20 cellular contexts compared by ENCODE assay signal in genomic region chr3:197368330-197368729, GRCh38.
DNase-seq lines count a peak whose midpoint lies in the region; ATAC-seq and TF ChIP-seq lines count a peak whose summit lies in the region.
"Had no signal": no experiment of that assay in that cellular context is flagged by ENCODE, and none has a peak within 500 bp of the region (broad histone marks: within the 10 kb centered on the region; RNA-seq: fewer than 3 reads in every experiment).

No MANE protein-coding gene starts in this region.

- no peak overlapping the region for H2AFZ ChIP-seq in SK-N-SH (ENCODE audit: low read depth)

- H3K9ac ChIP-seq in SK-N-SH: no peak overlapping the region

- no peak overlapping the region for H3K27ac ChIP-seq in SK-N-SH (ENCODE audit: low read depth in 2 of 2, low read length in 1 of 2)
- H3K27ac ChIP-seq in caudate nucleus (ENCODE audit: low read depth, low read length): peak overlapping the region; percentile 71
- H3K27ac ChIP-seq in mesodermal cell (ENCODE audit: low read depth, low read length, severe bottlenecking): peak overlapping the region; percentile 16
- peak overlapping the region; percentile 28 for H3K27ac ChIP-seq in temporal lobe (ENCODE audit: low read depth, low read length)
- H3K27ac ChIP-seq: 22Rv1, neutrophil, tibial artery had no signal

- H3K9me3 ChIP-seq in SK-N-SH (no peaks in the 10 kb centered on the region), mesodermal cell (ENCODE audit: control insufficient read depth, low read length) (no peaks in the 10 kb centered on the region)
- H3K9me3 ChIP-seq: neutrophil, tibial artery had no signal

- H3K4me1 ChIP-seq in SK-N-SH (ENCODE audit: control insufficient read depth in 1 of 2, insufficient read depth in 2 of 2, low read depth in 1 of 2, low read length in 1 of 2) (peaks cover 8 to 42% of the 10 kb centered on the region in 2 experiments), mesodermal cell (ENCODE audit: control insufficient read depth, insufficient read depth, low read length, poor library complexity, severe bottlenecking) (peaks cover 41% of the 10 kb centered on the region)

- ATAC-seq in SK-N-SH treated with all-trans-retinoic acid at 6 μM for 48 hours (no peak), HG03280 (IDR thresholded peaks at IDR 0.05; ENCODE audit: unreplicated experiment) (no peak)
- ATAC-seq: left ventricle myocardium superior had no signal

- 82% methylated on average over 4 of the region's 4 CpGs for WGBS in SK-N-SH (ENCODE audit: low lambda C conversion rate)
- 16 to 31% methylated on average over 3 of the region's 4 CpGs for WGBS in mesodermal cell (ENCODE audit: insufficient coverage in 2 of 2), 2 experiments

- H3K79me2 ChIP-seq in SK-N-SH (ENCODE audit: insufficient read depth): no peaks in the 10 kb centered on the region

- no peaks in the 10 kb centered on the region for H4K20me1 ChIP-seq in SK-N-SH (ENCODE audit: insufficient read depth)

- POLR2A ChIA-PET in SK-N-SH (lab: Yijun Ruan, JAX): no interaction called here

- CTCF ChIA-PET in SK-N-SH (lab: Yijun Ruan, JAX): interaction anchor here (1.5 to 2.2 kb wide), 2 partner anchors 120 to 147 kb away, joined by 3 to 6 read pairs; no protein-coding TSS in a partner anchor

- TF ChIP-seq CTCF in SK-N-SH (IDR thresholded peaks at IDR 0.05): no peak

- no peak for TF ChIP-seq RAD21 in SK-N-SH (IDR thresholded peaks at IDR 0.05; ENCODE audit: low read length)

- H3F3A ChIP-seq in SK-N-SH (replicated peaks; ENCODE audit: insufficient read depth): no peaks in the 10 kb centered on the region

- TF ChIP-seq EP300 in SK-N-SH (IDR thresholded peaks at IDR 0.05; ENCODE audit: borderline replicate concordance in 1 of 2, low read depth in 1 of 2, low read length in 1 of 2): no peak

- H3K27me3 ChIP-seq in SK-N-SH (ENCODE audit: insufficient read depth): no peaks in the 10 kb centered on the region
- H3K27me3 ChIP-seq: tibial artery had no signal

- DNase-seq in SK-N-SH (peak; percentile 7), caudate nucleus (lab: John Stamatoyannopoulos, UW) (no peak), SKM-1 treated with dmso at 0.1 percent for 144 hours (lab: John Stamatoyannopoulos, UW; ENCODE audit: unreplicated experiment) (no peak), Kasumi-1 (lab: John Stamatoyannopoulos, UW) (no peak)
- DNase-seq: activated B cell treated with CpG ODN at 0.5 μM for 24 hours; activated CD4-positive, alpha-beta memory T cell treated with anti-CD3 and anti-CD28 coated beads, Interleukin-2, amount 10 ng/mL, durations not matched to agents 7 days and 5 days; activated effector memory CD4-positive, alpha-beta T cell treated with anti-CD3 and anti-CD28 coated beads, Interleukin-2, amount 50 U/mL, for 16 hours; CD4-positive, alpha-beta memory T cell; left ventricle myocardium superior; NCI-H1105 treated with DMSO at 0.1 percent for 48 hours; NCI-H510A treated with DMSO at 0.1 percent for 48 hours; stimulated activated CD4-positive, alpha-beta T cell treated with anti-CD3 and anti-CD28 coated beads, Interleukin-4, amount 100 ng/mL, for 24 hours; stimulated activated naive CD4-positive, alpha-beta T cell treated with Interleukin-2 at 50 U/mL for 16 hours had no signal

- no peaks in the 10 kb centered on the region for H3K36me3 ChIP-seq in SK-N-SH (replicated peaks in 1 of 2; ENCODE audit: control insufficient read depth in 1 of 2, insufficient read depth in 2 of 2, low read length in 1 of 2)
- H3K36me3 ChIP-seq in mesodermal cell (ENCODE audit: control insufficient read depth, insufficient read depth, low read length): no peaks in the 10 kb centered on the region
- H3K36me3 ChIP-seq: neutrophil, tibial artery had no signal

- no peaks in the 10 kb centered on the region for H3K9me2 ChIP-seq in SK-N-SH

- no peak overlapping the region for H3K4me2 ChIP-seq in SK-N-SH

- no peak overlapping the region for H3K4me3 ChIP-seq in SK-N-SH (ENCODE audit: low read depth in 2 of 2, low read length in 1 of 2)
- no peak overlapping the region for H3K4me3 ChIP-seq in mesodermal cell (ENCODE audit: extremely low read depth, insufficient read depth, low read length, poor library complexity, severe bottlenecking)
- H3K4me3 ChIP-seq: tibial artery had no signal

TF ChIP-seq in SK-N-SH, 30 proteins besides CTCF, POLR2A, EP300 and RAD21 (continues in another document):
- TF ChIP-seq REST (IDR thresholded peaks at IDR 0.05; ENCODE audit: low read depth, low read length) (no peak), USF1 (IDR thresholded peaks at IDR 0.05; ENCODE audit: borderline replicate concordance, low read depth) (no peak)

TF ChIP-seq in SK-N-SH treated with all-trans-retinoic acid at 6 μM for 48 hours, 23 proteins besides CTCF, POLR2A, EP300 and RAD21:
- TF ChIP-seq TSHZ2 (CRISPR knock-in tag; IDR thresholded peaks at IDR 0.05): no peak
- no peak for TF ChIP-seq CSDC2 (CRISPR knock-in tag; IDR thresholded peaks at IDR 0.05)
- no peak for TF ChIP-seq SNAI2 (CRISPR knock-in tag; IDR thresholded peaks at IDR 0.05)
- no peak for TF ChIP-seq POU6F1 (CRISPR knock-in tag; IDR thresholded peaks at IDR 0.05; ENCODE audit: borderline replicate concordance, low read depth)
- no peak for TF ChIP-seq OSR1 (CRISPR knock-in tag; IDR thresholded peaks at IDR 0.05)
- no peak for TF ChIP-seq PPARA (CRISPR knock-in tag; IDR thresholded peaks at IDR 0.05; ENCODE audit: borderline replicate concordance)
- no peak for TF ChIP-seq ZFP3 (CRISPR knock-in tag; IDR thresholded peaks at IDR 0.05)

Comparison
In these comparisons a context has a peak if more than half of its experiments do, and no peak if none do; other contexts are left out.
1. H3K27ac ChIP-seq: peak in caudate nucleus (single experiment), mesodermal cell (single experiment) and temporal lobe (single experiment); none in SK-N-SH (0 of 2).